15 cellular contexts compared by ENCODE assay signal in genomic region chr11:92314499-92314898, GRCh38.
DNase-seq lines count a peak whose midpoint lies in the region; ATAC-seq and TF ChIP-seq lines count a peak whose summit lies in the region.
"Had no signal": no experiment of that assay in that cellular context is flagged by ENCODE, and none has a peak within 500 bp of the region (broad histone marks: within the 10 kb centered on the region; RNA-seq: fewer than 3 reads in every experiment).

No MANE protein-coding gene starts in this region.

- no peaks in the 10 kb centered on the region for H3K9me3 ChIP-seq in osteoblast (ENCODE audit: low read depth, low read length)

- H3K27ac ChIP-seq in cingulate gyrus (ENCODE audit: low read depth, low read length) (peak overlapping the region; percentile 55), osteoblast (ENCODE audit: low read depth, low read length) (no peak overlapping the region)

- H3K27me3 ChIP-seq in osteoblast (ENCODE audit: insufficient read depth, low read length), result no peaks in the 10 kb centered on the region

- H3K4me2 ChIP-seq in osteoblast (ENCODE audit: insufficient read depth, low read length), result no peak overlapping the region

- H3K36me3 ChIP-seq in osteoblast (ENCODE audit: insufficient read depth, low read length), result no peaks in the 10 kb centered on the region

- TF ChIP-seq POLR2A in GM18505 (IDR thresholded peaks at IDR 0.05; ENCODE audit: borderline replicate concordance, extremely low read depth, insufficient read depth, insufficient read length), result no peak

- H3K79me2 ChIP-seq in osteoblast (ENCODE audit: insufficient read depth, low read length), result no peaks in the 10 kb centered on the region

- H3K4me1 ChIP-seq in osteoblast (ENCODE audit: insufficient read depth, low read length), result peaks cover 2% of the 10 kb centered on the region

- DNase-seq in AG10803 (ENCODE audit: low read depth) (peak; percentile 65), LHCN-M2 (ENCODE audit: low read depth) (peak; percentile 70), osteoblast (ENCODE audit: insufficient read length, low spot score, missing footprints) (no peak), iPS-NIHi7 (ENCODE audit: extremely low spot score) (no peak), activated T-cell treated with anti-CD3 and anti-CD28 coated beads for 4 hours (no peak)
- no peak for DNase-seq in activated CD8-positive, alpha-beta memory T cell treated with anti-CD3 and anti-CD28 coated beads for 24 hours
- DNase-seq: ACHN; activated gamma-delta T cell; effector CD8-positive, alpha-beta T cell; NCI-H1092 treated with DMSO at 0.1 percent for 48 hours; NCI-H2171 treated with DMSO at 0.1 percent for 48 hours; stimulated activated CD4-positive, alpha-beta T cell treated with anti-CD3 and anti-CD28 coated beads, Interleukin-4, amount 100 ng/mL, for 4 hours had no signal

- no peaks in the 10 kb centered on the region for H4K20me1 ChIP-seq in osteoblast (ENCODE audit: insufficient read depth, low read length)

- H3K4me3 ChIP-seq in AG10803 (ENCODE audit: low read length) (no peak overlapping the region), osteoblast (ENCODE audit: insufficient read depth, low read length) (no peak overlapping the region)

- peak overlapping the region; percentile 67 for H2AFZ ChIP-seq in osteoblast (ENCODE audit: low read length)

- TF ChIP-seq CTCF in AG10803 (conservative IDR thresholded peaks at IDR 0.05; ENCODE audit: low read length) (no peak), osteoblast (IDR thresholded peaks at IDR 0.05; ENCODE audit: extremely low read depth, low read depth, low read length) (no peak)

- ATAC-seq in GM18505 (IDR thresholded peaks at IDR 0.05; ENCODE audit: unreplicated experiment), result no peak
- ATAC-seq: sciatic nerve had no signal

Comparison
In these comparisons a context has a peak if more than half of its experiments do, and no peak if none do; other contexts are left out.
1. DNase-seq: peak in AG10803 (single experiment) and LHCN-M2 (single experiment); none in osteoblast (single experiment), iPS-NIHi7 (single experiment), activated CD8-positive, alpha-beta memory T cell treated with anti-CD3 and anti-CD28 coated beads for 24 hours (single experiment) and activated T-cell treated with anti-CD3 and anti-CD28 coated beads for 4 hours (single experiment).